Comparison of ENCODE assay signal across 1 cellular context in genomic region chr15:73051811-73052678, GRCh38.
TF ChIP-seq lines count a peak whose summit lies in the region.

NEO1 (plus strand) TSS chr15:73052463; CDS start chr15:73052676, 213 bp downstream.

TF ChIP-seq in K562, 482 proteins besides CTCF, POLR2A, EP300 and RAD21 (continued from another document):
- no peak for TF ChIP-seq FOS (IDR thresholded peaks at IDR 0.05; ENCODE audit: extremely low read depth, insufficient read length)
- TF ChIP-seq ZNF655 (CRISPR knock-in tag; IDR thresholded peaks at IDR 0.05), result no peak
- TF ChIP-seq FOXO4 (CRISPR knock-in tag; IDR thresholded peaks at IDR 0.05), result no peak
- TF ChIP-seq ZNF766 (CRISPR knock-in tag; conservative IDR thresholded peaks at IDR 0.05), result no peak
- peak; percentile 19; the same call in 1 of the 2 replicates for TF ChIP-seq DMBX1 (CRISPR knock-in tag; IDR thresholded peaks at IDR 0.05; ENCODE audit: borderline replicate concordance)
- no peak for TF ChIP-seq SRSF7 (optimal IDR thresholded peaks at IDR 0.05; ENCODE audit: low read depth, low read length)
- no peak for TF ChIP-seq PHB (CRISPR knock-in tag; IDR thresholded peaks at IDR 0.05)
- TF ChIP-seq WHSC1 (IDR thresholded peaks at IDR 0.05; ENCODE audit: low read length), result no peak
- TF ChIP-seq ZBTB34 (CRISPR knock-in tag; IDR thresholded peaks at IDR 0.05), result no peak
- TF ChIP-seq ELF1 (tag; IDR thresholded peaks at IDR 0.05), result no peak
- TF ChIP-seq RUNX1 (IDR thresholded peaks at IDR 0.05; ENCODE audit: low read depth), result no peak
- TF ChIP-seq ADNP (tag; IDR thresholded peaks at IDR 0.05), result no peak
- TF ChIP-seq KLF6 (CRISPR knock-in tag; IDR thresholded peaks at IDR 0.05; ENCODE audit: borderline replicate concordance), result no peak
- no peak for TF ChIP-seq CHD1 (IDR thresholded peaks at IDR 0.05; ENCODE audit: low read length)
- TF ChIP-seq SNIP1 (IDR thresholded peaks at IDR 0.05; ENCODE audit: low read depth), result no peak
- no peak for TF ChIP-seq ZNF316 (IDR thresholded peaks at IDR 0.05)
- TF ChIP-seq NUFIP1 (IDR thresholded peaks at IDR 0.05; ENCODE audit: partially characterized antibody), result no peak
- no peak for TF ChIP-seq ZBTB40 (IDR thresholded peaks at IDR 0.05)
- TF ChIP-seq ZBTB40 (CRISPR knock-in tag; IDR thresholded peaks at IDR 0.05), result no peak
- no peak for TF ChIP-seq POU5F1 (IDR thresholded peaks at IDR 0.05; ENCODE audit: borderline replicate concordance, low read depth, low read length, partially characterized antibody)
- TF ChIP-seq RBM14 (IDR thresholded peaks at IDR 0.05; ENCODE audit: borderline replicate concordance, insufficient read depth, low read depth, low read length), result 0 out of 2 replicates have a peak, but pooled peaks have one; percentile 40
- no peak for TF ChIP-seq NCOA2 (IDR thresholded peaks at IDR 0.05; ENCODE audit: partially characterized antibody in 2 of 2)
- no peak for TF ChIP-seq STAT5A (IDR thresholded peaks at IDR 0.05; ENCODE audit: borderline replicate concordance, low read length)
- TF ChIP-seq RB1 (IDR thresholded peaks at IDR 0.05; ENCODE audit: low read depth), result no peak
- TF ChIP-seq ZNF217 (CRISPR knock-in tag; IDR thresholded peaks at IDR 0.05), result no peak
- no peak for TF ChIP-seq ZNF586 (CRISPR knock-in tag; conservative IDR thresholded peaks at IDR 0.05)
- no peak for TF ChIP-seq ETS2 (tag; IDR thresholded peaks at IDR 0.05; ENCODE audit: borderline replicate concordance, poor library complexity, severe bottlenecking)
- TF ChIP-seq DNMT1 (IDR thresholded peaks at IDR 0.05), result no peak
- peak in 1 of 2 experiments; percentile 17; a peak in 2 of 4 replicates for TF ChIP-seq MAZ (CRISPR knock-in tag; conservative IDR thresholded peaks at IDR 0.05 in 1 of 2, IDR thresholded peaks at IDR 0.05 in 1 of 2)
- peak; percentile 22 for TF ChIP-seq RBBP5 (IDR thresholded peaks at IDR 0.05; ENCODE audit: borderline replicate concordance, insufficient read depth, low read length, poor library complexity, severe bottlenecking)
- TF ChIP-seq FIP1L1 (IDR thresholded peaks at IDR 0.05; ENCODE audit: low read depth, low read length, poor library complexity, severe bottlenecking), result no peak
- TF ChIP-seq, protein P1, sequence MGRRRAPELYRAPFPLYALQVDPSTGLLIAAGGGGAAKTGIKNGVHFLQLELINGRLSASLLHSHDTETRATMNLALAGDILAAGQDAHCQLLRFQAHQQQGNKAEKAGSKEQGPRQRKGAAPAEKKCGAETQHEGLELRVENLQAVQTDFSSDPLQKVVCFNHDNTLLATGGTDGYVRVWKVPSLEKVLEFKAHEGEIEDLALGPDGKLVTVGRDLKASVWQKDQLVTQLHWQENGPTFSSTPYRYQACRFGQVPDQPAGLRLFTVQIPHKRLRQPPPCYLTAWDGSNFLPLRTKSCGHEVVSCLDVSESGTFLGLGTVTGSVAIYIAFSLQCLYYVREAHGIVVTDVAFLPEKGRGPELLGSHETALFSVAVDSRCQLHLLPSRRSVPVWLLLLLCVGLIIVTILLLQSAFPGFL (CRISPR knock-in tag; IDR thresholded peaks at IDR 0.05), result no peak
- TF ChIP-seq SREBF2 (CRISPR knock-in tag; IDR thresholded peaks at IDR 0.05), result no peak
- no peak for TF ChIP-seq XRCC5 (IDR thresholded peaks at IDR 0.05; ENCODE audit: low read depth, low read length)
- TF ChIP-seq PCBP1 (IDR thresholded peaks at IDR 0.05; ENCODE audit: low read depth, low read length, poor library complexity, severe bottlenecking), result no peak
- TF ChIP-seq CEBPG (CRISPR knock-in tag; IDR thresholded peaks at IDR 0.05), result no peak
- TF ChIP-seq CEBPG (tag; conservative IDR thresholded peaks at IDR 0.05 in 1 of 2, IDR thresholded peaks at IDR 0.05 in 1 of 2), result no peak
- TF ChIP-seq CAMTA2 (CRISPR knock-in tag; conservative IDR thresholded peaks at IDR 0.05), result no peak
- TF ChIP-seq CXXC5 (CRISPR knock-in tag; IDR thresholded peaks at IDR 0.05), result peak; percentile 66
- no peak for TF ChIP-seq TARDBP (IDR thresholded peaks at IDR 0.05)
